ENCODE assay signal across 13 cellular contexts in the genomic region with DNA sequence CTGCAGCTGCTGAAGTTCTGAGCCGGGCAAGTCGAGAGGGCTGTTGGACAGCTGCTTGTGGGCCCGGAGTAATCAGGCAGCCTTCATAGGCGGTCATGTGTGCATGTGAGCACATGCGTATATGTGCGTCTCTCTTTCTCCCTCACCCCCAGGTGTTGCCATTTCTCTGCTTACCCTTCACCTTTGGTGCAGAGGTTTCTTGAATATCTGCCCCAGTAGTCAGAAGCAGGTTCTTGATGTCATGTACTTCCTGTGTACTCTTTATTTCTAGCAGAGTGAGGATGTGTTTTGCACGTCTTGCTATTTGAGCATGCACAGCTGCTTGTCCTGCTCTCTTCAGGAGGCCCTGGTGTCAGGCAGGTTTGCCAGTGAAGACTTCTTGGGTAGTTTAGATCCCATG. TPM values are rescaled to one million over a fixed set of nuclear protein-coding genes. Genes with fewer than 3 reads are reported as not detected.
DNase-seq lines count a peak whose midpoint lies in the region; TF ChIP-seq lines count a peak whose summit lies in the region.
"Had no signal": no experiment of that assay in that cellular context is flagged by ENCODE, and none has a peak within 500 bp of the region (broad histone marks: within the 10 kb centered on the region; RNA-seq: fewer than 3 reads in every experiment).

No MANE protein-coding gene starts in this region.

- H3K36me3 ChIP-seq in Peyer's patch (peaks cover 0 to 70% (median 0%) of the 10 kb centered on the region in 3 donors), spleen (peaks cover 0 to 94% (median 38%) of the 10 kb centered on the region in 6 donors)

- H3K27ac Mint-ChIP-seq in activated CD4-positive, alpha-beta T cell treated with anti-CD3 and anti-CD28 coated beads, Interleukin-2, amount 10 ng/mL, durations not matched to agents 7 days and 5 days = peak overlapping the region; percentile 79
- H3K27ac Mint-ChIP-seq in type B pancreatic cell = no peak overlapping the region

- H3K27ac ChIP-seq in Peyer's patch (peak overlapping the region in 2 of 4 donors; percentile 66 to 73), spleen (peak overlapping the region; percentile 9 to 97 (median 78))

- H3K4me3 Mint-ChIP-seq in activated CD4-positive, alpha-beta T cell treated with anti-CD3 and anti-CD28 coated beads, Interleukin-2, amount 10 ng/mL, durations not matched to agents 7 days and 5 days = no peak overlapping the region
- H3K4me3 Mint-ChIP-seq in type B pancreatic cell = no peak overlapping the region

- no peaks in the 10 kb centered on the region for H3K9me3 Mint-ChIP-seq in activated CD4-positive, alpha-beta T cell treated with anti-CD3 and anti-CD28 coated beads, Interleukin-2, amount 10 ng/mL, durations not matched to agents 7 days and 5 days
- no peaks in the 10 kb centered on the region for H3K9me3 Mint-ChIP-seq in type B pancreatic cell

- 52 to 73% (median 68%) methylated on average over 7 of the region's 7 CpGs for WGBS in spleen, 5 donors

- CTCF ChIA-PET in activated CD4-positive, alpha-beta T cell treated with anti-CD3 and anti-CD28 coated beads, Interleukin-2, amount 10 ng/mL, durations not matched to agents 7 days and 5 days (lab: Charles Lee) = interaction anchor here (0.6 to 2.1 kb wide), 5 partner anchors 12 to 343 kb away, joined by 3 to 13 read pairs (median 4); a partner anchor contains a TSS

- no peak for TF ChIP-seq CTCF in Peyer's patch (IDR thresholded peaks at IDR 0.05)
- TF ChIP-seq CTCF in spleen (IDR thresholded peaks at IDR 0.05 in 8 of 11, conservative IDR thresholded peaks at IDR 0.05 in 3 of 11) = no peak
- TF ChIP-seq CTCF in type B pancreatic cell (conservative IDR thresholded peaks at IDR 0.05) = no peak

- intact Hi-C loops in spleen (cut with DNase I; ENCODE audit: low total_unique reads) = no loop called here

- TF ChIP-seq POLR2A in Peyer's patch (IDR thresholded peaks at IDR 0.05) (no peak), spleen (IDR thresholded peaks at IDR 0.05) (no peak)

- H3K36me3 Mint-ChIP-seq in activated CD4-positive, alpha-beta T cell treated with anti-CD3 and anti-CD28 coated beads, Interleukin-2, amount 10 ng/mL, durations not matched to agents 7 days and 5 days (ENCODE audit: low read depth) = peaks cover 62% of the 10 kb centered on the region
- peaks cover 29% of the 10 kb centered on the region for H3K36me3 Mint-ChIP-seq in type B pancreatic cell

- H3K4me1 ChIP-seq in Peyer's patch (peaks cover 0 to 15% (median 7%) of the 10 kb centered on the region in 4 donors), spleen (peaks cover 13 to 70% (median 34%) of the 10 kb centered on the region in 6 donors)

- peak; percentile 52 for DNase-seq in activated CD4-positive, alpha-beta T cell treated with anti-CD3 and anti-CD28 coated beads, Interleukin-2, amount 10 ng/mL, durations not matched to agents 7 days and 5 days
- DNase-seq in activated CD4-positive, alpha-beta T cell treated with anti-CD3 and anti-CD28 coated beads for 1 hour = no peak
- peak in 2 of 3 donors; percentile 60 to 75 for DNase-seq in Peyer's patch
- DNase-seq in central memory CD4-positive, alpha-beta T cell = peak; percentile 62
- DNase-seq in spleen = peak; percentile 84
- no peak for DNase-seq in type B pancreatic cell (ENCODE audit: extremely low spot score, unreplicated experiment)
- no peak for DNase-seq in HuH-7.5 (ENCODE audit: low spot score)
- no peak for DNase-seq in NCI-H2081 (lab: John Stamatoyannopoulos, UW)
- DNase-seq: COR-L47, GDM1, Kasumi-1, NCI-H187 treated with DMSO at 0.1 percent for 48 hours, NCI-H69 had no signal

- H3K4me1 Mint-ChIP-seq in activated CD4-positive, alpha-beta T cell treated with anti-CD3 and anti-CD28 coated beads, Interleukin-2, amount 10 ng/mL, durations not matched to agents 7 days and 5 days = peaks cover 47% of the 10 kb centered on the region
- peaks cover 12% of the 10 kb centered on the region for H3K4me1 Mint-ChIP-seq in type B pancreatic cell (ENCODE audit: unreplicated experiment)

- no peaks in the 10 kb centered on the region for H3K9me3 ChIP-seq in Peyer's patch
- H3K9me3 ChIP-seq in spleen = no peaks in the 10 kb centered on the region

- H3K4me3 ChIP-seq in Peyer's patch (no peak overlapping the region), spleen (no peak overlapping the region)

- H3K27me3 ChIP-seq in Peyer's patch (no peaks in the 10 kb centered on the region), spleen (replicated peaks in 1 of 7) (no peaks in the 10 kb centered on the region)

- POLR2A ChIA-PET in activated CD4-positive, alpha-beta T cell treated with anti-CD3 and anti-CD28 coated beads, Interleukin-2, amount 10 ng/mL, durations not matched to agents 7 days and 5 days (lab: Charles Lee) = no interaction called here

- H3K27me3 Mint-ChIP-seq in activated CD4-positive, alpha-beta T cell treated with anti-CD3 and anti-CD28 coated beads, Interleukin-2, amount 10 ng/mL, durations not matched to agents 7 days and 5 days = no peaks in the 10 kb centered on the region
- H3K27me3 Mint-ChIP-seq in type B pancreatic cell = no peaks in the 10 kb centered on the region

RNA-seq across cellular contexts. Expression of a gene that starts 21.2 kb away (rescaled TPM):
- total RNA-seq in activated CD4-positive, alpha-beta T cell treated with anti-CD3 and anti-CD28 coated beads, Interleukin-2, amount 10 ng/mL, durations not matched to agents 7 days and 5 days = 10 to 100 TPM; 29.3 to 29.9 TPM
- total RNA-seq in Peyer's patch = 100 to 1,000 TPM in 3 of 4 donors, 10 to 100 TPM in 1; 66.0 to 149 (median 131) TPM
- 10 to 100 TPM; 13.5 to 30.0 (median 21.2) TPM for total RNA-seq in spleen
- polyA plus RNA-seq in spleen = 10 to 100 TPM in 2 of 3 donors, 1 to 10 TPM in 1; 6.2 to 12.4 (median 11.9) TPM
- 29.4 and 67.6 TPM in 2 replicates for total RNA-seq in type B pancreatic cell (ENCODE audit: low replicate concordance)

Comparison
In these comparisons a context has a peak if more than half of its experiments do, and no peak if none do; other contexts are left out.
1. DNase-seq: peak in activated CD4-positive, alpha-beta T cell treated with anti-CD3 and anti-CD28 coated beads, Interleukin-2, amount 10 ng/mL, durations not matched to agents 7 days and 5 days (single experiment), Peyer's patch (2 of 3), central memory CD4-positive, alpha-beta T cell (single experiment) and spleen (single experiment); none in activated CD4-positive, alpha-beta T cell treated with anti-CD3 and anti-CD28 coated beads for 1 hour (single experiment), type B pancreatic cell (single experiment), HuH-7.5 (single experiment) and NCI-H2081 (0 of 2).